In the genomic region with DNA sequence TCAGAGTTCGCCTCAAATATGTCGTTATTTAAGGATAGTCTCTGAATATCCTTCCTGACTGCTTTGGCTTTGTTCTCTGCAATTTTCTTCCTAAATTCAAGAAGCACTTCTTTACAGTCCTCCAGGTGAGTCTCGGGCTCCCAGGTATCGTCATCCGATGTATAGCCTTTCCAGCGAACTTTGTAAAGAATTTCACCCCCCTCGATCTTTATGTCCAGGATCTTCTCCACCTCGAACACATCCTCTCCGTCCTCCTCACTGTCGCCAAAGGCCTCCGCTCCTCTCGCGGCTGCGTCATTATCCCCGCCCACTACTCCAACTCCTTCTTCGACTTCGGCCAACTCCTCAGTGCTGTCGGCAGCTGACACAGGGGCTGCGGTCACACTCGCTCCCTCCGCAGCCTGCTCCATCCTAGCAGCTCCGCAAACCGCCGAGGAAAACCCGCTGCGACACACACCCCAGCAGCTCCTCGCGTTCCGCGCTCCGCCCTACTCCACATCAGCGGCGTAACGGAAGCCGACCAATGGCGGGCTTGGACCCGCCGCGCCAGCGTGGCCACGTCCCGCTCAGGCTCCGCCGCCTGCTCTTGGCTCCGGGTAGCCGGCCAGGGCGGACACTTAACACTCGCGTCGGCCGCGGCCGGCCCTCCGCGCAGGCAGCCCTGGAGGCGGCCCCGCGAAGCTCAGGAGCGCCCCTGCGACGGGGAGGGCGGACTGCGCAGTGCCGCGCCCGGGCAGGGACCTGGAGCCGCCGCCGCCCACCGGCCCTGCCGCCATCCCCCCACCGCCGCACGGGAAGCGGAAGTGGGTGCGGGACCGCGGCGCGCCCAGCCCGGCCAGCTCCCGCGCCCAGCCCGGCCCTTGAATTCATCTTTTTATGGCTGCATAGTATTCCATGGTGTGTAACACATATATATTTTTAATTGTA, we compare ENCODE assay signal across 1 cellular context.
TF ChIP-seq lines count a peak whose summit lies in the region.

No MANE protein-coding gene starts in this region.

TF ChIP-seq in HEK293, 187 proteins besides CTCF, POLR2A, EP300 and RAD21 (continued from another document and continues in another):
- TF ChIP-seq, protein P1, sequence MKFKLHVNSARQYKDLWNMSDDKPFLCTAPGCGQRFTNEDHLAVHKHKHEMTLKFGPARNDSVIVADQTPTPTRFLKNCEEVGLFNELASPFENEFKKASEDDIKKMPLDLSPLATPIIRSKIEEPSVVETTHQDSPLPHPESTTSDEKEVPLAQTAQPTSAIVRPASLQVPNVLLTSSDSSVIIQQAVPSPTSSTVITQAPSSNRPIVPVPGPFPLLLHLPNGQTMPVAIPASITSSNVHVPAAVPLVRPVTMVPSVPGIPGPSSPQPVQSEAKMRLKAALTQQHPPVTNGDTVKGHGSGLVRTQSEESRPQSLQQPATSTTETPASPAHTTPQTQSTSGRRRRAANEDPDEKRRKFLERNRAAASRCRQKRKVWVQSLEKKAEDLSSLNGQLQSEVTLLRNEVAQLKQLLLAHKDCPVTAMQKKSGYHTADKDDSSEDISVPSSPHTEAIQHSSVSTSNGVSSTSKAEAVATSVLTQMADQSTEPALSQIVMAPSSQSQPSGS (tag by site-specific recombination; IDR thresholded peaks at IDR 0.05; ENCODE audit: low read depth): no peak
- TF ChIP-seq ZBTB7A (tag by site-specific recombination; IDR thresholded peaks at IDR 0.05; ENCODE audit: low read depth) (no peak), ZNF394 (tag by site-specific recombination; IDR thresholded peaks at IDR 0.05; ENCODE audit: borderline replicate concordance) (no peak), ZNF785 (tag by site-specific recombination; IDR thresholded peaks at IDR 0.05) (no peak), ZNF501 (tag by site-specific recombination; IDR thresholded peaks at IDR 0.05) (no peak), ZBTB48 (tag by site-specific recombination; IDR thresholded peaks at IDR 0.05) (no peak), ZNF354C (tag by site-specific recombination; IDR thresholded peaks at IDR 0.05; ENCODE audit: borderline replicate concordance, low read depth) (no peak), HOXA7 (CRISPR knock-in tag; IDR thresholded peaks at IDR 0.05; ENCODE audit: borderline replicate concordance) (no peak), YY2 (tag by site-specific recombination; IDR thresholded peaks at IDR 0.05) (no peak; the same call in 1 of the 2 replicates), ZNF341 (tag by site-specific recombination; IDR thresholded peaks at IDR 0.05; ENCODE audit: low read depth) (no peak), ZBTB17 (tag by site-specific recombination; IDR thresholded peaks at IDR 0.05) (peak; percentile 78), ZSCAN16 (tag by site-specific recombination; IDR thresholded peaks at IDR 0.05) (no peak), TRIM28 (IDR thresholded peaks at IDR 0.05; ENCODE audit: borderline replicate concordance, low read length) (no peak), ZNF366 (tag by site-specific recombination; conservative IDR thresholded peaks at IDR 0.05) (no peak), RBAK (tag by site-specific recombination; IDR thresholded peaks at IDR 0.05) (no peak), ZNF274 (IDR thresholded peaks at IDR 0.05; ENCODE audit: low read length) (no peak), ZNF274 (tag by site-specific recombination; IDR thresholded peaks at IDR 0.05; ENCODE audit: borderline replicate concordance) (no peak), ZNF302 (tag by site-specific recombination; IDR thresholded peaks at IDR 0.05; ENCODE audit: low read depth) (no peak), ZBTB26 (tag by site-specific recombination; optimal IDR thresholded peaks at IDR 0.05) (peak; percentile 65), ZNF174 (tag by site-specific recombination; IDR thresholded peaks at IDR 0.05) (no peak), ZNF571 (tag by site-specific recombination; IDR thresholded peaks at IDR 0.05) (no peak), ZSCAN30 (tag by site-specific recombination; IDR thresholded peaks at IDR 0.05) (no peak), ZNF629 (tag by site-specific recombination; IDR thresholded peaks at IDR 0.05) (no peak), ZFP41 (tag by site-specific recombination; IDR thresholded peaks at IDR 0.05; ENCODE audit: borderline replicate concordance) (no peak), ZNF549 (tag by site-specific recombination; IDR thresholded peaks at IDR 0.05) (0 out of 2 replicates have a peak, but pooled peaks have one; percentile 15), ZNF530 (tag by site-specific recombination; IDR thresholded peaks at IDR 0.05; ENCODE audit: low read depth) (no peak), ZNF155 (tag by site-specific recombination; IDR thresholded peaks at IDR 0.05) (no peak), ZNF521 (tag by site-specific recombination; IDR thresholded peaks at IDR 0.05) (no peak), HOXD13 (CRISPR knock-in tag; IDR thresholded peaks at IDR 0.05; ENCODE audit: borderline replicate concordance) (no peak), MZF1 (tag by site-specific recombination; IDR thresholded peaks at IDR 0.05; ENCODE audit: borderline replicate concordance) (no peak), HOXC10 (CRISPR knock-in tag; IDR thresholded peaks at IDR 0.05) (no peak), ZNF664 (tag by site-specific recombination; IDR thresholded peaks at IDR 0.05) (no peak), ZNF596 (tag by site-specific recombination; IDR thresholded peaks at IDR 0.05) (no peak), PRDM6 (tag by site-specific recombination; IDR thresholded peaks at IDR 0.05) (no peak), KLF8 (tag by site-specific recombination; IDR thresholded peaks at IDR 0.05) (0 out of 2 replicates have a peak, but pooled peaks have one; percentile 33), ZNF266 (tag by site-specific recombination; IDR thresholded peaks at IDR 0.05; ENCODE audit: low read depth) (no peak), ZNF16 (tag by site-specific recombination; IDR thresholded peaks at IDR 0.05; ENCODE audit: low read depth) (no peak), GLIS2 (tag by site-specific recombination; IDR thresholded peaks at IDR 0.05) (no peak), ZNF830 (tag by site-specific recombination; IDR thresholded peaks at IDR 0.05; ENCODE audit: low read depth) (no peak), ZNF621 (tag by site-specific recombination; IDR thresholded peaks at IDR 0.05) (no peak), ZNF555 (tag by site-specific recombination; conservative IDR thresholded peaks at IDR 0.05) (no peak)
- TF ChIP-seq, protein P2, sequence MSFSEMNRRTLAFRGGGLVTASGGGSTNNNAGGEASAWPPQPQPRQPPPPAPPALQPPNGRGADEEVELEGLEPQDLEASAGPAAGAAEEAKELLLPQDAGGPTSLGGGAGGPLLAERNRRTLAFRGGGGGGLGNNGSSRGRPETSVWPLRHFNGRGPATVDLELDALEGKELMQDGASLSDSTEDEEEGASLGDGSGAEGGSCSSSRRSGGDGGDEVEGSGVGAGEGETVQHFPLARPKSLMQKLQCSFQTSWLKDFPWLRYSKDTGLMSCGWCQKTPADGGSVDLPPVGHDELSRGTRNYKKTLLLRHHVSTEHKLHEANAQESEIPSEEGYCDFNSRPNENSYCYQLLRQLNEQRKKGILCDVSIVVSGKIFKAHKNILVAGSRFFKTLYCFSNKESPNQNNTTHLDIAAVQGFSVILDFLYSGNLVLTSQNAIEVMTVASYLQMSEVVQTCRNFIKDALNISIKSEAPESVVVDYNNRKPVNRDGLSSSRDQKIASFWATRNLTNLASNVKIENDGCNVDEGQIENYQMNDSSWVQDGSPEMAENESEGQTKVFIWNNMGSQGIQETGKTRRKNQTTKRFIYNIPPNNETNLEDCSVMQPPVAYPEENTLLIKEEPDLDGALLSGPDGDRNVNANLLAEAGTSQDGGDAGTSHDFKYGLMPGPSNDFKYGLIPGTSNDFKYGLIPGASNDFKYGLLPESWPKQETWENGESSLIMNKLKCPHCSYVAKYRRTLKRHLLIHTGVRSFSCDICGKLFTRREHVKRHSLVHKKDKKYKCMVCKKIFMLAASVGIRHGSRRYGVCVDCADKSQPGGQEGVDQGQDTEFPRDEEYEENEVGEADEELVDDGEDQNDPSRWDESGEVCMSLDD (tag by site-specific recombination; IDR thresholded peaks at IDR 0.05): no peak
- TF ChIP-seq, protein P3, sequence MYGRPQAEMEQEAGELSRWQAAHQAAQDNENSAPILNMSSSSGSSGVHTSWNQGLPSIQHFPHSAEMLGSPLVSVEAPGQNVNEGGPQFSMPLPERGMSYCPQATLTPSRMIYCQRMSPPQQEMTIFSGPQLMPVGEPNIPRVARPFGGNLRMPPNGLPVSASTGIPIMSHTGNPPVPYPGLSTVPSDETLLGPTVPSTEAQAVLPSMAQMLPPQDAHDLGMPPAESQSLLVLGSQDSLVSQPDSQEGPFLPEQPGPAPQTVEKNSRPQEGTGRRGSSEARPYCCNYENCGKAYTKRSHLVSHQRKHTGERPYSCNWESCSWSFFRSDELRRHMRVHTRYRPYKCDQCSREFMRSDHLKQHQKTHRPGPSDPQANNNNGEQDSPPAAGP (tag by site-specific recombination; IDR thresholded peaks at IDR 0.05): no peak
- TF ChIP-seq, protein P4, sequence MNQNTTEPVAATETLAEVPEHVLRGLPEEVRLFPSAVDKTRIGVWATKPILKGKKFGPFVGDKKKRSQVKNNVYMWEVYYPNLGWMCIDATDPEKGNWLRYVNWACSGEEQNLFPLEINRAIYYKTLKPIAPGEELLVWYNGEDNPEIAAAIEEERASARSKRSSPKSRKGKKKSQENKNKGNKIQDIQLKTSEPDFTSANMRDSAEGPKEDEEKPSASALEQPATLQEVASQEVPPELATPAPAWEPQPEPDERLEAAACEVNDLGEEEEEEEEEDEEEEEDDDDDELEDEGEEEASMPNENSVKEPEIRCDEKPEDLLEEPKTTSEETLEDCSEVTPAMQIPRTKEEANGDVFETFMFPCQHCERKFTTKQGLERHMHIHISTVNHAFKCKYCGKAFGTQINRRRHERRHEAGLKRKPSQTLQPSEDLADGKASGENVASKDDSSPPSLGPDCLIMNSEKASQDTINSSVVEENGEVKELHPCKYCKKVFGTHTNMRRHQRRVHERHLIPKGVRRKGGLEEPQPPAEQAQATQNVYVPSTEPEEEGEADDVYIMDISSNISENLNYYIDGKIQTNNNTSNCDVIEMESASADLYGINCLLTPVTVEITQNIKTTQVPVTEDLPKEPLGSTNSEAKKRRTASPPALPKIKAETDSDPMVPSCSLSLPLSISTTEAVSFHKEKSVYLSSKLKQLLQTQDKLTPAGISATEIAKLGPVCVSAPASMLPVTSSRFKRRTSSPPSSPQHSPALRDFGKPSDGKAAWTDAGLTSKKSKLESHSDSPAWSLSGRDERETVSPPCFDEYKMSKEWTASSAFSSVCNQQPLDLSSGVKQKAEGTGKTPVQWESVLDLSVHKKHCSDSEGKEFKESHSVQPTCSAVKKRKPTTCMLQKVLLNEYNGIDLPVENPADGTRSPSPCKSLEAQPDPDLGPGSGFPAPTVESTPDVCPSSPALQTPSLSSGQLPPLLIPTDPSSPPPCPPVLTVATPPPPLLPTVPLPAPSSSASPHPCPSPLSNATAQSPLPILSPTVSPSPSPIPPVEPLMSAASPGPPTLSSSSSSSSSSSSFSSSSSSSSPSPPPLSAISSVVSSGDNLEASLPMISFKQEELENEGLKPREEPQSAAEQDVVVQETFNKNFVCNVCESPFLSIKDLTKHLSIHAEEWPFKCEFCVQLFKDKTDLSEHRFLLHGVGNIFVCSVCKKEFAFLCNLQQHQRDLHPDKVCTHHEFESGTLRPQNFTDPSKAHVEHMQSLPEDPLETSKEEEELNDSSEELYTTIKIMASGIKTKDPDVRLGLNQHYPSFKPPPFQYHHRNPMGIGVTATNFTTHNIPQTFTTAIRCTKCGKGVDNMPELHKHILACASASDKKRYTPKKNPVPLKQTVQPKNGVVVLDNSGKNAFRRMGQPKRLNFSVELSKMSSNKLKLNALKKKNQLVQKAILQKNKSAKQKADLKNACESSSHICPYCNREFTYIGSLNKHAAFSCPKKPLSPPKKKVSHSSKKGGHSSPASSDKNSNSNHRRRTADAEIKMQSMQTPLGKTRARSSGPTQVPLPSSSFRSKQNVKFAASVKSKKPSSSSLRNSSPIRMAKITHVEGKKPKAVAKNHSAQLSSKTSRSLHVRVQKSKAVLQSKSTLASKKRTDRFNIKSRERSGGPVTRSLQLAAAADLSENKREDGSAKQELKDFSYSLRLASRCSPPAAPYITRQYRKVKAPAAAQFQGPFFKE (tag by site-specific recombination; IDR thresholded peaks at IDR 0.05; ENCODE audit: borderline replicate concordance): no peak
- TF ChIP-seq, protein P5, sequence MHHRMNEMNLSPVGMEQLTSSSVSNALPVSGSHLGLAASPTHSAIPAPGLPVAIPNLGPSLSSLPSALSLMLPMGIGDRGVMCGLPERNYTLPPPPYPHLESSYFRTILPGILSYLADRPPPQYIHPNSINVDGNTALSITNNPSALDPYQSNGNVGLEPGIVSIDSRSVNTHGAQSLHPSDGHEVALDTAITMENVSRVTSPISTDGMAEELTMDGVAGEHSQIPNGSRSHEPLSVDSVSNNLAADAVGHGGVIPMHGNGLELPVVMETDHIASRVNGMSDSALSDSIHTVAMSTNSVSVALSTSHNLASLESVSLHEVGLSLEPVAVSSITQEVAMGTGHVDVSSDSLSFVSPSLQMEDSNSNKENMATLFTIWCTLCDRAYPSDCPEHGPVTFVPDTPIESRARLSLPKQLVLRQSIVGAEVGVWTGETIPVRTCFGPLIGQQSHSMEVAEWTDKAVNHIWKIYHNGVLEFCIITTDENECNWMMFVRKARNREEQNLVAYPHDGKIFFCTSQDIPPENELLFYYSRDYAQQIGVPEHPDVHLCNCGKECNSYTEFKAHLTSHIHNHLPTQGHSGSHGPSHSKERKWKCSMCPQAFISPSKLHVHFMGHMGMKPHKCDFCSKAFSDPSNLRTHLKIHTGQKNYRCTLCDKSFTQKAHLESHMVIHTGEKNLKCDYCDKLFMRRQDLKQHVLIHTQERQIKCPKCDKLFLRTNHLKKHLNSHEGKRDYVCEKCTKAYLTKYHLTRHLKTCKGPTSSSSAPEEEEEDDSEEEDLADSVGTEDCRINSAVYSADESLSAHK (tag by site-specific recombination; IDR thresholded peaks at IDR 0.05): no peak
